Comparison of ENCODE assay signal across 8 cellular contexts in the genomic region with DNA sequence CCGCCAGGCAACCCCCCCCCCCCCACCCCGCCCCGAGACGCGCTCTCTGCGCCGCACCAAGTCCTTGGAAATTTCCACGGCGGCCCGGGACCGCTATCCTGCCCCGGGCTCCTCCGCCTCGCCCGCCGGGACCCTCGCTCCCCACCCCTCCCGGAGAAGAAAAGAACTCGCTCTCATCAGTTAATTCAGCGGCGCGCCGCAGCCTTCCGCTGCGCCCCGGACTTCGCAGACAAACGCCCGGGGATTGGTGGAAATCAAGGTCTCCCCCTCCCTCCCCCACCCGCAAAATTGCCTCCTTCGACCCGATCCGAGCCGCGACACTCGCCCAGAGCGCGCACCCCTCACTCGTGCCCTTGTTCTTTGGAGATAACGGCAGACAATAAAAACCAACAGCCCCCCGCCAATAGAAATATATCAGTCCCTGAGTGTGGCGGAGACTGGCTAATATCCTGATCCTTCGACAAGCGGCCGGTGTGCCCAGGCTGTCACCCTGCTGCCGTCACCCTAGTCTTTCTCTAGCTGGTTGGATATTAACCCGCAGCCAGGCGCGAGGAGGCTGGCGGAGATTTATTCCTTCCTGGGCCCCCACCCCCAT. TPM values are rescaled to one million over a fixed set of nuclear protein-coding genes. Genes with fewer than 3 reads are reported as not detected.
DNase-seq lines count a peak whose midpoint lies in the region; ATAC-seq and TF ChIP-seq lines count a peak whose summit lies in the region.

Gene ST8SIA1 (minus strand): TSS at position 12 of the 595 bp plus-strand sequence. CDS start 475 bp downstream, outside the sequence.

- peak within 1 kb of the TSS; percentile 89 for H3K4me3 Mint-ChIP-seq in mesothelial cell of epicardium
- H3K4me3 Mint-ChIP-seq in stimulated activated memory B cell treated with anti-CD40 and anti-IgM and Interleukin-4, amounts not matched to agents 10 μg/mL and 1 μg/mL and 100 μg/mL, for 72 hours = peak within 1 kb of the TSS; percentile 88

- no peaks in the 10 kb centered on the region for H3K36me3 Mint-ChIP-seq in mesothelial cell of epicardium
- no peaks in the 10 kb centered on the region for H3K36me3 Mint-ChIP-seq in stimulated activated memory B cell treated with anti-CD40 and anti-IgM and Interleukin-4, amounts not matched to agents 10 μg/mL and 1 μg/mL and 100 μg/mL, for 72 hours

- H3K9me3 ChIP-seq in KOPT-K1 (ENCODE audit: insufficient read depth, low read length, poor library complexity, severe bottlenecking) = no peaks in the 10 kb centered on the region

- H3K4me3 ChIP-seq in AG09309 (ENCODE audit: control insufficient read depth, low read depth, low read length) = peak within 1 kb of the TSS; percentile 48

- peak within 1 kb of the TSS; percentile 48 for H3K27ac Mint-ChIP-seq in mesothelial cell of epicardium
- no peak within 1 kb of the TSS for H3K27ac Mint-ChIP-seq in stimulated activated memory B cell treated with anti-CD40 and anti-IgM and Interleukin-4, amounts not matched to agents 10 μg/mL and 1 μg/mL and 100 μg/mL, for 72 hours

- peaks cover 65% of the 10 kb centered on the region for H3K27me3 Mint-ChIP-seq in mesothelial cell of epicardium (ENCODE audit: low read depth)
- peaks cover 67% of the 10 kb centered on the region for H3K27me3 Mint-ChIP-seq in stimulated activated memory B cell treated with anti-CD40 and anti-IgM and Interleukin-4, amounts not matched to agents 10 μg/mL and 1 μg/mL and 100 μg/mL, for 72 hours

- H3K9me3 Mint-ChIP-seq in mesothelial cell of epicardium = no peaks in the 10 kb centered on the region
- no peaks in the 10 kb centered on the region for H3K9me3 Mint-ChIP-seq in stimulated activated memory B cell treated with anti-CD40 and anti-IgM and Interleukin-4, amounts not matched to agents 10 μg/mL and 1 μg/mL and 100 μg/mL, for 72 hours

- peak within 1 kb of the TSS; percentile 56 for H3K27ac ChIP-seq in KOPT-K1 (ENCODE audit: low read depth, low read length, poor library complexity, severe bottlenecking)

- peaks cover 15% of the 10 kb centered on the region for H3K4me1 Mint-ChIP-seq in mesothelial cell of epicardium
- H3K4me1 Mint-ChIP-seq in stimulated activated memory B cell treated with anti-CD40 and anti-IgM and Interleukin-4, amounts not matched to agents 10 μg/mL and 1 μg/mL and 100 μg/mL, for 72 hours = peaks cover 18% of the 10 kb centered on the region

- TF ChIP-seq CTCF in AG09309 (IDR thresholded peaks at IDR 0.05; ENCODE audit: control insufficient read depth, insufficient read depth, low read depth, low read length, missing control alignments) (no peak), mesothelial cell of epicardium (IDR thresholded peaks at IDR 0.05; ENCODE audit: unreplicated experiment) (no peak)

- DNase-seq in AG09309 (ENCODE audit: low read depth) = no peak
- peak; percentile 56 to 57 for DNase-seq in activated CD4-positive, alpha-beta T cell treated with anti-CD3 and anti-CD28 coated beads, Interleukin-2, amount 50 U/mL, for 4 hours
- DNase-seq in effector CD4-positive, alpha-beta T cell = peak; percentile 63
- peak in 1 of 2 experiments; percentile 47 for DNase-seq in mesothelial cell of epicardium (ENCODE audit: low spot score in 2 of 2, unreplicated experiment in 2 of 2)
- DNase-seq in SKM-1 treated with dmso at 0.1 percent for 144 hours (lab: John Stamatoyannopoulos, UW; ENCODE audit: unreplicated experiment) = no peak

- H3K36me3 ChIP-seq in KOPT-K1 (ENCODE audit: insufficient read depth, low read length) = no peaks in the 10 kb centered on the region

- peak; percentile 23 for ATAC-seq in GM19463 (IDR thresholded peaks at IDR 0.05; ENCODE audit: unreplicated experiment)
- no peak for ATAC-seq in stimulated activated memory B cell treated with anti-CD40 and anti-IgM and Interleukin-4, amounts not matched to agents 10 μg/mL and 1 μg/mL and 100 μg/mL, for 72 hours

RNA-seq across cellular contexts. Expression of gene ST8SIA1, which starts in this region (rescaled TPM):
- total RNA-seq in mesothelial cell of epicardium = 1.2 to 2.2 TPM (median 1.7 TPM) in 3 replicates

Comparison
In these comparisons a context has a peak if more than half of its experiments do, and no peak if none do; other contexts are left out.
1. DNase-seq: peak in activated CD4-positive, alpha-beta T cell treated with anti-CD3 and anti-CD28 coated beads, Interleukin-2, amount 50 U/mL, for 4 hours (2 of 2) and effector CD4-positive, alpha-beta T cell (single experiment); none in AG09309 (single experiment) and SKM-1 treated with dmso at 0.1 percent for 144 hours (single experiment).